In genomic region chr11:128492461-128492860, GRCh38 we compare ENCODE assay signal across 9 cellular contexts.
DNase-seq lines count a peak whose midpoint lies in the region; ATAC-seq and TF ChIP-seq lines count a peak whose summit lies in the region.
"Had no signal": no experiment of that assay in that cellular context is flagged by ENCODE, and none has a peak within 500 bp of the region (broad histone marks: within the 10 kb centered on the region; RNA-seq: fewer than 3 reads in every experiment).

No MANE protein-coding gene starts in this region.

- no peak overlapping the region for H3K4me3 ChIP-seq in RWPE2 (ENCODE audit: severe bottlenecking)
- H3K4me3 ChIP-seq in fibroblast of pulmonary artery (replicated peaks; ENCODE audit: low read depth, low read length) = no peak overlapping the region
- H3K4me3 ChIP-seq in suprapubic skin = no peak overlapping the region
- no peak overlapping the region for H3K4me3 ChIP-seq in WERI-Rb-1 (ENCODE audit: low read depth, low read length)

- H3K27ac ChIP-seq in RWPE2 (ENCODE audit: poor library complexity, severe bottlenecking) (peak overlapping the region; percentile 93), suprapubic skin (peak overlapping the region; percentile 69), WERI-Rb-1 (no peak overlapping the region)
- H3K27ac ChIP-seq: C4-2B had no signal

- ATAC-seq in activated CD8-positive, alpha-beta memory T cell treated with anti-CD3 and anti-CD28 coated beads, Interleukin-2, amount 10 ng/mL, durations not matched to agents 7 days and 5 days = no peak
- ATAC-seq in RWPE2 (ENCODE audit: low read depth) (no peak), HG03521 (IDR thresholded peaks at IDR 0.05; ENCODE audit: unreplicated experiment) (no peak)

- WGBS in suprapubic skin = 45% methylated on average over 2 of the region's 2 CpGs

- H3K27me3 ChIP-seq in RWPE2 (ENCODE audit: insufficient read depth, poor library complexity, severe bottlenecking) = no peaks in the 10 kb centered on the region
- H3K27me3 ChIP-seq in suprapubic skin = no peaks in the 10 kb centered on the region
- H3K27me3 ChIP-seq in WERI-Rb-1 (ENCODE audit: insufficient read depth, low read depth, severe bottlenecking) = no peaks in the 10 kb centered on the region

- H3K4me1 Mint-ChIP-seq in activated CD8-positive, alpha-beta memory T cell treated with anti-CD3 and anti-CD28 coated beads, Interleukin-2, amount 10 ng/mL, durations not matched to agents 7 days and 5 days = peaks cover 95% of the 10 kb centered on the region

- no peaks in the 10 kb centered on the region for H3K9me3 ChIP-seq in RWPE2 (ENCODE audit: severe bottlenecking)
- H3K9me3 ChIP-seq in suprapubic skin = no peaks in the 10 kb centered on the region
- no peaks in the 10 kb centered on the region for H3K9me3 ChIP-seq in WERI-Rb-1 (ENCODE audit: severe bottlenecking)

- H3K36me3 ChIP-seq in RWPE2 (ENCODE audit: low read depth) = peaks cover 75% of the 10 kb centered on the region
- peaks cover 14% of the 10 kb centered on the region for H3K36me3 ChIP-seq in suprapubic skin
- H3K36me3 ChIP-seq in WERI-Rb-1 = no peaks in the 10 kb centered on the region

- CTCF ChIA-PET in activated CD8-positive, alpha-beta memory T cell treated with anti-CD3 and anti-CD28 coated beads, Interleukin-2, amount 10 ng/mL, durations not matched to agents 7 days and 5 days (lab: Charles Lee) = interaction anchor here (0.9 to 2.2 kb wide), 14 partner anchors 10 to 202 kb away, joined by 3 to 9 read pairs (median 3); no protein-coding TSS in a partner anchor

- H3K36me3 Mint-ChIP-seq in activated CD8-positive, alpha-beta memory T cell treated with anti-CD3 and anti-CD28 coated beads, Interleukin-2, amount 10 ng/mL, durations not matched to agents 7 days and 5 days = peaks cover 83% of the 10 kb centered on the region

- peak overlapping the region; percentile 81 for H3K27ac Mint-ChIP-seq in activated CD8-positive, alpha-beta memory T cell treated with anti-CD3 and anti-CD28 coated beads, Interleukin-2, amount 10 ng/mL, durations not matched to agents 7 days and 5 days

- peak overlapping the region; percentile 34 for H3K4me3 Mint-ChIP-seq in activated CD8-positive, alpha-beta memory T cell treated with anti-CD3 and anti-CD28 coated beads, Interleukin-2, amount 10 ng/mL, durations not matched to agents 7 days and 5 days

- TF ChIP-seq POLR2A in suprapubic skin (IDR thresholded peaks at IDR 0.05) = no peak

- TF ChIP-seq EP300 in suprapubic skin (IDR thresholded peaks at IDR 0.05) = no peak

- TF ChIP-seq CTCF in RWPE2 (IDR thresholded peaks at IDR 0.05; ENCODE audit: poor library complexity, severe bottlenecking) (no peak), fibroblast of pulmonary artery (IDR thresholded peaks at IDR 0.05; ENCODE audit: low read length, missing control alignments) (no peak), suprapubic skin (IDR thresholded peaks at IDR 0.05) (no peak), WERI-Rb-1 (IDR thresholded peaks at IDR 0.05; ENCODE audit: low read depth, low read length) (no peak)

- H3K4me1 ChIP-seq in RWPE2 (ENCODE audit: insufficient read depth, poor library complexity, severe bottlenecking) (peaks cover 78% of the 10 kb centered on the region), suprapubic skin (peaks cover 72% of the 10 kb centered on the region)

- DNase-seq in activated CD8-positive, alpha-beta memory T cell treated with anti-CD3 and anti-CD28 coated beads, Interleukin-2, amount 10 ng/mL, durations not matched to agents 7 days and 5 days = no peak
- no peak for DNase-seq in activated CD8-positive, alpha-beta memory T cell treated with anti-CD3 and anti-CD28 coated beads, Interleukin-2, amount 50 U/mL, for 4 hours
- DNase-seq in RWPE2 (ENCODE audit: low spot score) (no peak), fibroblast of pulmonary artery (ENCODE audit: low read depth) (peak; percentile 81), suprapubic skin (ENCODE audit: low spot score in 2 of 2) (no peak), WERI-Rb-1 (no peak), NCI-H2171 treated with DMSO at 0.1 percent for 48 hours (lab: John Stamatoyannopoulos, UW) (no peak)

- H3K9me3 Mint-ChIP-seq in activated CD8-positive, alpha-beta memory T cell treated with anti-CD3 and anti-CD28 coated beads, Interleukin-2, amount 10 ng/mL, durations not matched to agents 7 days and 5 days (ENCODE audit: low read depth) = no peaks in the 10 kb centered on the region

- no peaks in the 10 kb centered on the region for H3K27me3 Mint-ChIP-seq in activated CD8-positive, alpha-beta memory T cell treated with anti-CD3 and anti-CD28 coated beads, Interleukin-2, amount 10 ng/mL, durations not matched to agents 7 days and 5 days
